8 cellular contexts compared by ENCODE assay signal in genomic region chr7:106736508-106737201, GRCh38.
DNase-seq lines count a peak whose midpoint lies in the region; ATAC-seq, FAIRE-seq and TF ChIP-seq lines count a peak whose summit lies in the region.

No MANE protein-coding gene starts in this region.

- peak; percentile 95 for ATAC-seq in activated CD4-positive, alpha-beta T cell treated with anti-CD3 and anti-CD28 coated beads for 36 hours
- peak; percentile 86 for ATAC-seq in HepG2

- POLR2A ChIA-PET in activated CD4-positive, alpha-beta T cell treated with anti-CD3 and anti-CD28 coated beads for 36 hours (lab: Charles Lee) = interaction anchor here (0.6 kb wide), 1 partner anchor 562 kb away, joined by 3 read pairs; no protein-coding TSS in a partner anchor
- POLR2A ChIA-PET in HepG2 (lab: Yijun Ruan, JAX) = no interaction called here

- H3K27ac Mint-ChIP-seq in activated CD4-positive, alpha-beta T cell treated with anti-CD3 and anti-CD28 coated beads for 36 hours = peak overlapping the region; percentile 75

- CTCF ChIA-PET in activated CD4-positive, alpha-beta T cell treated with anti-CD3 and anti-CD28 coated beads for 36 hours (lab: Charles Lee) = interaction anchor here (0.6 to 4.5 kb wide), 43 partner anchors 8 to 928 kb away, joined by 3 to 92 read pairs (median 4); partner anchors contain the start of genes CCDC71L and NAMPT
- CTCF ChIA-PET in mammary epithelial cell (lab: Charles Lee; ENCODE audit: low non-redundant PET) (interaction anchor here (0.6 to 1.8 kb wide), 7 partner anchors 18 to 625 kb away, joined by 3 to 37 read pairs (median 4); partner anchors contain the start of gene CCDC71L), HepG2 (lab: Yijun Ruan, JAX; ENCODE audit: low intra/inter-chr PET ratio, low total read pairs) (interaction anchor here (1.9 kb wide), 1 partner anchor 194 kb away, joined by 6 read pairs; no protein-coding TSS in a partner anchor)

- FAIRE-seq in H54 (lab: Jason Lieb, UNC) = peak; percentile 53
- peak; percentile 66 for FAIRE-seq in HepG2 (lab: Jason Lieb, UNC)

- dilution Hi-C loops in mammary epithelial cell (cut with HindIII; ENCODE audit: low sequenced_read_pairs) = loop anchor here (10.0 kb wide), 1 partner anchor 252 kb away; no protein-coding TSS in a partner anchor

- peak overlapping the region; percentile 7 to 34 (median 22) for H3K4me3 ChIP-seq in mammary epithelial cell (replicated peaks in 1 of 3; ENCODE audit: insufficient read depth in 1 of 3, low read depth in 2 of 3, low read length in 3 of 3)
- H3K4me3 ChIP-seq in HepG2 (replicated peaks in 1 of 3; ENCODE audit: insufficient read depth in 1 of 3, low read depth in 2 of 3, low read length in 3 of 3) = no peak overlapping the region
- H3K4me3 ChIP-seq in suprapubic skin = no peak overlapping the region

- peak overlapping the region; percentile 77 for H3K27ac ChIP-seq in mammary epithelial cell (ENCODE audit: insufficient read depth, low read depth, low read length)
- no peak overlapping the region for H3K27ac ChIP-seq in HepG2 (ENCODE audit: extremely low read length, insufficient read depth, low read length)
- no peak overlapping the region for H3K27ac ChIP-seq in suprapubic skin

- no peak for TF ChIP-seq POLR2A in H54 (IDR thresholded peaks at IDR 0.05; ENCODE audit: low read depth, low read length)
- TF ChIP-seq POLR2A in HepG2 (IDR thresholded peaks at IDR 0.05; ENCODE audit: insufficient read depth in 1 of 2, low read depth in 2 of 2, low read length in 2 of 2) = no peak
- no peak for TF ChIP-seq POLR2A in suprapubic skin (IDR thresholded peaks at IDR 0.05)

- DNase-seq in activated CD4-positive, alpha-beta T cell treated with anti-CD3 and anti-CD28 coated beads for 36 hours = peak; percentile 60
- DNase-seq in activated CD4-positive, alpha-beta T cell treated with anti-CD3 and anti-CD28 coated beads for 1 hour = no peak
- DNase-seq in H54 (ENCODE audit: insufficient read length, low spot score) = peak; percentile 14
- peak; percentile 84 for DNase-seq in LHCN-M2 (ENCODE audit: low read depth)
- DNase-seq in SW480 (ENCODE audit: low spot score) = peak; percentile 76
- peak; percentile 80 for DNase-seq in mammary epithelial cell
- peak; percentile 28 for DNase-seq in HepG2 (ENCODE audit: low spot score)
- DNase-seq in suprapubic skin (ENCODE audit: low spot score in 2 of 2) = no peak

- H3K36me3 ChIP-seq in mammary epithelial cell (ENCODE audit: insufficient read depth, low read length) = no peaks in the 10 kb centered on the region
- no peaks in the 10 kb centered on the region for H3K36me3 ChIP-seq in HepG2 (replicated peaks in 1 of 2; ENCODE audit: control insufficient read depth in 1 of 2, insufficient read depth in 2 of 2, low read length in 2 of 2)
- H3K36me3 ChIP-seq in suprapubic skin = no peaks in the 10 kb centered on the region

- H3K4me1 ChIP-seq in mammary epithelial cell (ENCODE audit: insufficient read depth, low read length) (peaks cover 17% of the 10 kb centered on the region), HepG2 (ENCODE audit: insufficient read depth, low read length) (no peaks in the 10 kb centered on the region), suprapubic skin (peaks cover 10% of the 10 kb centered on the region)

- WGBS in mammary epithelial cell (ENCODE audit: low coverage, missing lambda C conversion rate) = 2% methylated on average over 5 of the region's 5 CpGs
- 21% methylated on average over 5 of the region's 5 CpGs for WGBS in HepG2 (ENCODE audit: low lambda C conversion rate)
- 32% methylated on average over 5 of the region's 5 CpGs for WGBS in suprapubic skin

- no peak for TF ChIP-seq RAD21 in HepG2 (CRISPR knock-in tag; IDR thresholded peaks at IDR 0.05)

- H3K4me2 ChIP-seq in mammary epithelial cell (ENCODE audit: insufficient read depth, low read depth, low read length) = peak overlapping the region; percentile 66
- H3K4me2 ChIP-seq in HepG2 (ENCODE audit: low read depth, low read length) = no peak overlapping the region

- intact Hi-C loops in activated CD4-positive, alpha-beta T cell treated with anti-CD3 and anti-CD28 coated beads for 36 hours (cut with DNase I, micrococcal nuclease) = loop anchor here (1.0 to 5.0 kb wide), 5 partner anchors 18 to 560 kb away; no protein-coding TSS in a partner anchor
- intact Hi-C loops in mammary epithelial cell (cut with micrococcal nuclease) (loop anchor here (1.0 to 5.0 kb wide), 8 partner anchors 18 to 560 kb away; partner anchors contain the start of gene NAMPT), HepG2 (cut with micrococcal nuclease; ENCODE audit: unreplicated experiment) (loop anchor here (2.0 kb wide), 1 partner anchor 560 kb away; no protein-coding TSS in a partner anchor)

- H3K27me3 Mint-ChIP-seq in activated CD4-positive, alpha-beta T cell treated with anti-CD3 and anti-CD28 coated beads for 36 hours = no peaks in the 10 kb centered on the region

- H2AFZ ChIP-seq in mammary epithelial cell (ENCODE audit: low read depth, low read length) (peak overlapping the region; percentile 87), HepG2 (ENCODE audit: low read length) (no peak overlapping the region)

- H3K9ac ChIP-seq in mammary epithelial cell (ENCODE audit: insufficient read depth, low read length) (peak overlapping the region; percentile 68), HepG2 (ENCODE audit: insufficient read depth, low read depth, low read length) (no peak overlapping the region)

- H3K27me3 ChIP-seq in mammary epithelial cell (ENCODE audit: insufficient read depth, low read length) = no peaks in the 10 kb centered on the region
- H3K27me3 ChIP-seq in HepG2 (ENCODE audit: control insufficient read depth in 1 of 2, insufficient read depth in 2 of 2, low read length in 2 of 2) = no peaks in the 10 kb centered on the region
- no peaks in the 10 kb centered on the region for H3K27me3 ChIP-seq in suprapubic skin

- H3K36me3 Mint-ChIP-seq in activated CD4-positive, alpha-beta T cell treated with anti-CD3 and anti-CD28 coated beads for 36 hours (ENCODE audit: low read depth) = peaks cover 2% of the 10 kb centered on the region

- no peak for TF ChIP-seq EP300 in HepG2 (IDR thresholded peaks at IDR 0.05; ENCODE audit: low read depth in 2 of 2, low read length in 2 of 2)
- TF ChIP-seq EP300 in HepG2 (CRISPR knock-in tag; IDR thresholded peaks at IDR 0.05; ENCODE audit: borderline replicate concordance) = no peak
- TF ChIP-seq EP300 in suprapubic skin (IDR thresholded peaks at IDR 0.05) = no peak

- no peaks in the 10 kb centered on the region for H3K9me3 Mint-ChIP-seq in activated CD4-positive, alpha-beta T cell treated with anti-CD3 and anti-CD28 coated beads for 36 hours (ENCODE audit: low read depth)

- H3K9me3 ChIP-seq in mammary epithelial cell (replicated peaks; ENCODE audit: insufficient read depth, low read length) = no peaks in the 10 kb centered on the region
- no peaks in the 10 kb centered on the region for H3K9me3 ChIP-seq in HepG2 (ENCODE audit: low read length)
- H3K9me3 ChIP-seq in suprapubic skin = no peaks in the 10 kb centered on the region

- peak; percentile 81 to 84 for TF ChIP-seq CTCF in mammary epithelial cell (conservative IDR thresholded peaks at IDR 0.05 in 1 of 2, IDR thresholded peaks at IDR 0.05 in 1 of 2; ENCODE audit: extremely low read depth in 1 of 2, insufficient read depth in 1 of 2, low read depth in 1 of 2, low read length in 2 of 2)
- TF ChIP-seq CTCF in HepG2 (CRISPR knock-in tag; IDR thresholded peaks at IDR 0.05) = peak; percentile 56
- peak; percentile 38 for TF ChIP-seq CTCF in suprapubic skin (IDR thresholded peaks at IDR 0.05)

- H4K20me1 ChIP-seq in mammary epithelial cell (ENCODE audit: insufficient read depth, low read length) = no peaks in the 10 kb centered on the region
- H4K20me1 ChIP-seq in HepG2 (ENCODE audit: insufficient read depth, low read length) = no peaks in the 10 kb centered on the region

- no peak overlapping the region for H3K4me3 Mint-ChIP-seq in activated CD4-positive, alpha-beta T cell treated with anti-CD3 and anti-CD28 coated beads for 36 hours

- BruUV-seq in mammary epithelial cell (replicated peaks; lab: Mats Ljungman, UMichigan) = no TSS peak
- BruUV-seq in HepG2 (replicated peaks; lab: Mats Ljungman, UMichigan) = no TSS peak

- H3K4me1 Mint-ChIP-seq in activated CD4-positive, alpha-beta T cell treated with anti-CD3 and anti-CD28 coated beads for 36 hours = peaks cover 37% of the 10 kb centered on the region

- no peaks in the 10 kb centered on the region for H3K79me2 ChIP-seq in mammary epithelial cell (ENCODE audit: insufficient read depth, low read length)
- H3K79me2 ChIP-seq in HepG2 (ENCODE audit: insufficient read depth, low read length) = no peaks in the 10 kb centered on the region

- in situ Hi-C loops in mammary epithelial cell (cut with MboI; ENCODE audit: low sequenced_read_pairs in 2 of 2) (loop anchor here (5.0 to 10.0 kb wide), 5 partner anchors 74 to 562 kb away; partner anchors contain the start of gene CCDC71L (in 1 of the 2)), HepG2 (cut with HindIII; ENCODE audit: extremely low pct_ligation_motif_present, low pct_unique_long_range_greater_than_20kb) (loop anchor here (10.0 kb wide), 1 partner anchor 192 kb away; no protein-coding TSS in a partner anchor)

TF ChIP-seq in HepG2, 621 proteins besides CTCF, POLR2A, EP300 and RAD21 (continues in another document):
- TF ChIP-seq YY1 (IDR thresholded peaks at IDR 0.05; ENCODE audit: insufficient read depth, insufficient replicate concordance, low read depth, low read length) (no peak), SMC3 (IDR thresholded peaks at IDR 0.05; ENCODE audit: low read length) (peak; percentile 59; the same call in 1 of the 2 replicates), MIER3 (CRISPR knock-in tag; IDR thresholded peaks at IDR 0.05; ENCODE audit: borderline replicate concordance) (no peak), MATR3 (CRISPR knock-in tag; IDR thresholded peaks at IDR 0.05) (no peak), ZNF275 (CRISPR knock-in tag; IDR thresholded peaks at IDR 0.05; ENCODE audit: borderline replicate concordance) (no peak)

Comparison
In these comparisons a context has a peak if more than half of its experiments do, and no peak if none do; other contexts are left out.
1. DNase-seq: peak in activated CD4-positive, alpha-beta T cell treated with anti-CD3 and anti-CD28 coated beads for 36 hours (single experiment), H54 (single experiment), LHCN-M2 (single experiment), SW480 (single experiment), mammary epithelial cell (single experiment) and HepG2 (single experiment); none in activated CD4-positive, alpha-beta T cell treated with anti-CD3 and anti-CD28 coated beads for 1 hour (single experiment) and suprapubic skin (0 of 2).
2. H3K4me3 ChIP-seq: peak in mammary epithelial cell (3 of 3); none in HepG2 (0 of 3) and suprapubic skin (single experiment).
3. Peak in every context shown above with its lines, with median percentiles within 50 percentile points of each other: CTCF ChIP-seq.